In genomic region chr1:51487628-51488027, GRCh38 we compare ENCODE assay signal across 24 cellular contexts. TPM values are rescaled to one million over a fixed set of nuclear protein-coding genes. Genes with fewer than 3 reads are reported as not detected.
DNase-seq lines count a peak whose midpoint lies in the region; ATAC-seq, FAIRE-seq and TF ChIP-seq lines count a peak whose summit lies in the region.
"Had no signal": no experiment of that assay in that cellular context is flagged by ENCODE, and none has a peak within 500 bp of the region (broad histone marks: within the 10 kb centered on the region; RNA-seq: fewer than 3 reads in every experiment).

No MANE protein-coding gene starts in this region.

- no peaks in the 10 kb centered on the region for H3K4me1 ChIP-seq in keratinocyte (ENCODE audit: control insufficient read depth, extremely low read depth, insufficient read depth, low read length)
- peaks cover 0 to 37% (median 7%) of the 10 kb centered on the region in 4 donors for H3K4me1 ChIP-seq in Peyer's patch

- H3K79me2 ChIP-seq in keratinocyte (ENCODE audit: control insufficient read depth, insufficient read depth, low read length) = peaks cover 59% of the 10 kb centered on the region

- no peaks in the 10 kb centered on the region for H3K9me3 Mint-ChIP-seq in activated B cell treated with CpG ODN at 0.5 μM for 24 hours
- H3K9me3 Mint-ChIP-seq: activated CD4-positive, alpha-beta T cell treated with anti-CD3 and anti-CD28 coated beads, Interleukin-2, amount 10 ng/mL, durations not matched to agents 24 days and 14 days; activated naive CD4-positive, alpha-beta T cell treated with anti-CD3 and anti-CD28 coated beads, Interleukin-2, amount 10 ng/mL, durations not matched to agents 7 days and 5 days; activated T-helper 1 cell treated with anti-CD3 and anti-CD28 coated beads, Interleukin-12 subunit alpha, Interleukin-12 subunit beta, Interleukin-2, Interleukin-4 antibody, amounts not matched to agents 30 ng/mL and 10 ng/mL and 1 ng/mL, durations not matched to agents 14 hours and 24 hours and 36 hours; HFFc6 had no signal

- no peaks in the 10 kb centered on the region for H4K20me1 ChIP-seq in keratinocyte (ENCODE audit: control insufficient read depth, extremely low read depth, insufficient read depth, low read length)

- peak; percentile 75 for ATAC-seq in Right ventricle myocardium inferior
- ATAC-seq in activated B cell treated with CpG ODN at 0.5 μM for 24 hours (ENCODE audit: low read depth) = no peak
- no peak for ATAC-seq in GM18519 (IDR thresholded peaks at IDR 0.05; ENCODE audit: low FRiP score, unreplicated experiment)
- ATAC-seq: activated CD8-positive, alpha-beta memory T cell treated with anti-CD3 and anti-CD28 coated beads, Interleukin-2, amount 10 ng/mL, durations not matched to agents 7 days and 5 days had no signal

- H3K4me2 ChIP-seq in keratinocyte (ENCODE audit: control insufficient read depth, extremely low read depth, insufficient read depth, low read depth, low read length) = no peak overlapping the region

- H3K4me1 Mint-ChIP-seq in activated B cell treated with CpG ODN at 0.5 μM for 24 hours = peaks cover 59% of the 10 kb centered on the region

- no peak for TF ChIP-seq POLR2A in Peyer's patch (IDR thresholded peaks at IDR 0.05)

- H3K4me3 Mint-ChIP-seq in activated B cell treated with CpG ODN at 0.5 μM for 24 hours = no peak overlapping the region
- H3K4me3 Mint-ChIP-seq: activated CD4-positive, alpha-beta T cell treated with anti-CD3 and anti-CD28 coated beads, Interleukin-2, amount 10 ng/mL, durations not matched to agents 24 days and 14 days; activated CD8-positive, alpha-beta memory T cell treated with anti-CD3 and anti-CD28 coated beads, Interleukin-2, amount 10 ng/mL, durations not matched to agents 7 days and 5 days; activated naive CD4-positive, alpha-beta T cell treated with anti-CD3 and anti-CD28 coated beads, Interleukin-2, amount 10 ng/mL, durations not matched to agents 7 days and 5 days; activated T-helper 1 cell treated with anti-CD3 and anti-CD28 coated beads, Interleukin-12 subunit alpha, Interleukin-12 subunit beta, Interleukin-2, Interleukin-4 antibody, amounts not matched to agents 30 ng/mL and 10 ng/mL and 1 ng/mL, durations not matched to agents 14 hours and 24 hours and 36 hours; HFFc6 had no signal

- DNase-seq in Right ventricle myocardium inferior (ENCODE audit: missing footprints) (no peak), cardiac septum (ENCODE audit: low spot score) (no peak), activated B cell treated with CpG ODN at 0.5 μM for 24 hours (no peak), keratinocyte (ENCODE audit: low read depth, low spot score) (no peak), superior temporal gyrus (ENCODE audit: extremely low spot score) (peak; percentile 22), Peyer's patch (no peak), foreskin fibroblast (no peak)
- DNase-seq: activated CD4-positive, alpha-beta T cell treated with anti-CD3 and anti-CD28 coated beads, Interleukin-2, amount 10 ng/mL, durations not matched to agents 24 days and 14 days; activated CD8-positive, alpha-beta memory T cell treated with anti-CD3 and anti-CD28 coated beads, Interleukin-2, amount 10 ng/mL, durations not matched to agents 7 days and 5 days; activated naive CD4-positive, alpha-beta T cell treated with anti-CD3 and anti-CD28 coated beads, Interleukin-2, amount 10 ng/mL, durations not matched to agents 7 days and 5 days; amygdala; cortex of kidney; HFFc6; KG1; mammary epithelial cell; MM.1S; NCI-H1436 treated with DMSO at 0.1 percent for 48 hours; NCI-H510A treated with DMSO at 0.1 percent for 48 hours; stimulated activated CD4-positive, alpha-beta T cell treated with anti-CD3 and anti-CD28 coated beads, Interleukin-1b, Interleukin-23, amount 100 ng/mL, for 48 hours had no signal

- H3K27ac Mint-ChIP-seq in activated B cell treated with CpG ODN at 0.5 μM for 24 hours = peak overlapping the region; percentile 56
- H3K27ac Mint-ChIP-seq: activated CD4-positive, alpha-beta T cell treated with anti-CD3 and anti-CD28 coated beads, Interleukin-2, amount 10 ng/mL, durations not matched to agents 24 days and 14 days; activated CD8-positive, alpha-beta memory T cell treated with anti-CD3 and anti-CD28 coated beads, Interleukin-2, amount 10 ng/mL, durations not matched to agents 7 days and 5 days; activated naive CD4-positive, alpha-beta T cell treated with anti-CD3 and anti-CD28 coated beads, Interleukin-2, amount 10 ng/mL, durations not matched to agents 7 days and 5 days; activated T-helper 1 cell treated with anti-CD3 and anti-CD28 coated beads, Interleukin-12 subunit alpha, Interleukin-12 subunit beta, Interleukin-2, Interleukin-4 antibody, amounts not matched to agents 30 ng/mL and 10 ng/mL and 1 ng/mL, durations not matched to agents 14 hours and 24 hours and 36 hours; HFFc6 had no signal

- H3K9ac ChIP-seq in keratinocyte (ENCODE audit: control insufficient read depth, extremely low read depth, insufficient read depth, low read length) = no peak overlapping the region

- H3K36me3 ChIP-seq in keratinocyte (ENCODE audit: control insufficient read depth in 2 of 2, extremely low read depth in 1 of 2, insufficient read depth in 2 of 2, low read length in 2 of 2) (peaks cover 0 to 5% of the 10 kb centered on the region in 2 experiments), Peyer's patch (no peaks in the 10 kb centered on the region)
- H3K36me3 ChIP-seq: prostate gland had no signal

- CTCF ChIA-PET in activated B cell treated with CpG ODN at 0.5 μM for 24 hours (lab: Charles Lee) = interaction anchor here (1.2 to 1.9 kb wide), 2 partner anchors 47 to 281 kb away, joined by 3 to 4 read pairs; no protein-coding TSS in a partner anchor

- H2AFZ ChIP-seq in keratinocyte (ENCODE audit: control insufficient read depth, low read length) = no peak overlapping the region

- TF ChIP-seq CTCF in activated B cell treated with CpG ODN at 0.5 μM for 24 hours (IDR thresholded peaks at IDR 0.05) (no peak), keratinocyte (optimal IDR thresholded peaks at IDR 0.05 in 1 of 3, IDR thresholded peaks at IDR 0.05 in 1 of 3, conservative IDR thresholded peaks at IDR 0.05 in 1 of 3; ENCODE audit: extremely low read depth in 1 of 3, insufficient read depth in 2 of 3, low read length in 3 of 3) (no peak), Peyer's patch (IDR thresholded peaks at IDR 0.05) (no peak), foreskin fibroblast (IDR thresholded peaks at IDR 0.05; ENCODE audit: low read depth, low read length) (no peak)

- intact Hi-C loops in Right ventricle myocardium inferior (cut with DNase I) (no loop called here), cardiac septum (cut with DNase I) (no loop called here), activated B cell treated with CpG ODN at 0.5 μM for 24 hours (cut with micrococcal nuclease) (loop anchor here (5.0 kb wide), 1 partner anchor 40 kb away; no protein-coding TSS in a partner anchor)

- H3K36me3 Mint-ChIP-seq in activated B cell treated with CpG ODN at 0.5 μM for 24 hours (ENCODE audit: low read depth) = peaks cover 25% of the 10 kb centered on the region

- H3K9me3 ChIP-seq in keratinocyte (ENCODE audit: control insufficient read depth, low read depth, low read length) (no peaks in the 10 kb centered on the region), Peyer's patch (no peaks in the 10 kb centered on the region)
- H3K9me3 ChIP-seq: prostate gland had no signal

- H3K4me3 ChIP-seq in keratinocyte (ENCODE audit: control insufficient read depth in 2 of 3, extremely low read depth in 1 of 3, insufficient read depth in 2 of 3, low read depth in 1 of 3, low read length in 3 of 3) (no peak overlapping the region), Peyer's patch (no peak overlapping the region), foreskin fibroblast (ENCODE audit: low read depth in 1 of 2, low read length in 2 of 2) (no peak overlapping the region)
- H3K4me3 ChIP-seq: prostate gland, skin epidermis had no signal

- dilution Hi-C loops in keratinocyte (cut with MboI; ENCODE audit: extremely low pct_ligation_motif_present, low sequenced_read_pairs) = no loop called here

- H3K27ac ChIP-seq in keratinocyte (ENCODE audit: control insufficient read depth, insufficient read depth, low read length) (no peak overlapping the region), Peyer's patch (no peak overlapping the region)
- H3K27ac ChIP-seq: prostate gland, skin epidermis had no signal

- peak; percentile 67 for FAIRE-seq in keratinocyte (lab: Jason Lieb, UNC)
- FAIRE-seq: bronchial epithelial cell had no signal

- H3K27me3 ChIP-seq in keratinocyte (ENCODE audit: control insufficient read depth, extremely low read depth, insufficient read depth, low read length) = no peaks in the 10 kb centered on the region
- no peaks in the 10 kb centered on the region for H3K27me3 ChIP-seq in Peyer's patch

- H3K9me1 ChIP-seq in keratinocyte (ENCODE audit: control insufficient read depth, extremely low read depth, insufficient read depth, low read length) = no peaks in the 10 kb centered on the region

- POLR2A ChIA-PET in activated B cell treated with CpG ODN at 0.5 μM for 24 hours (lab: Charles Lee) = interaction anchor here (0.7 kb wide), 1 partner anchor 64 kb away, joined by 6 read pairs; no protein-coding TSS in a partner anchor

- H3K27me3 Mint-ChIP-seq in activated B cell treated with CpG ODN at 0.5 μM for 24 hours = no peaks in the 10 kb centered on the region
- H3K27me3 Mint-ChIP-seq: activated CD4-positive, alpha-beta T cell treated with anti-CD3 and anti-CD28 coated beads, Interleukin-2, amount 10 ng/mL, durations not matched to agents 24 days and 14 days; activated CD8-positive, alpha-beta memory T cell treated with anti-CD3 and anti-CD28 coated beads, Interleukin-2, amount 10 ng/mL, durations not matched to agents 7 days and 5 days; activated naive CD4-positive, alpha-beta T cell treated with anti-CD3 and anti-CD28 coated beads, Interleukin-2, amount 10 ng/mL, durations not matched to agents 7 days and 5 days had no signal

RNA-seq across cellular contexts. Expression of gene EPS15, which starts 31.4 kb away (rescaled TPM):
- total RNA-seq in Right ventricle myocardium inferior = 66.1 TPM
- total RNA-seq in cardiac septum = 46.6 TPM
- total RNA-seq in activated B cell treated with CpG ODN at 0.5 μM for 24 hours = 150 and 151 TPM in 2 replicates
- polyA plus RNA-seq in keratinocyte = 19.4 to 35.3 TPM (median 33.2 TPM) in 3 replicates
- 19.7 TPM for polyA plus RNA-seq in keratinocyte (2011; ENCODE audit: low read depth)
- 18.5 and 34.7 TPM in 2 replicates for polyA plus RNA-seq in keratinocyte (2011; cell fraction: cytosol; rRNA removed)
- 21.6 and 29.4 TPM in 2 replicates for polyA plus RNA-seq in keratinocyte (2011; cell fraction: nucleus; rRNA removed)
- 20.2 and 20.4 TPM in 2 replicates for polyA plus RNA-seq in keratinocyte (2012; ENCODE audit: low replicate concordance)
- 9.4 to 59.2 TPM (median 30.4 TPM) in 3 replicates for polyA minus RNA-seq in keratinocyte
- polyA minus RNA-seq in keratinocyte (2011; cell fraction: cytosol; rRNA and poly(A)+ RNA removed) = 37.0 TPM
- polyA minus RNA-seq in keratinocyte (2011; cell fraction: nucleus; rRNA and poly(A)+ RNA removed) = 20.6 and 38.0 TPM in 2 replicates
- total RNA-seq in Peyer's patch = 100 to 1,000 TPM in 1 of 4 donors, 10 to 100 TPM in 3; 48.9 to 160 (median 65.6) TPM
